In the genomic region with DNA sequence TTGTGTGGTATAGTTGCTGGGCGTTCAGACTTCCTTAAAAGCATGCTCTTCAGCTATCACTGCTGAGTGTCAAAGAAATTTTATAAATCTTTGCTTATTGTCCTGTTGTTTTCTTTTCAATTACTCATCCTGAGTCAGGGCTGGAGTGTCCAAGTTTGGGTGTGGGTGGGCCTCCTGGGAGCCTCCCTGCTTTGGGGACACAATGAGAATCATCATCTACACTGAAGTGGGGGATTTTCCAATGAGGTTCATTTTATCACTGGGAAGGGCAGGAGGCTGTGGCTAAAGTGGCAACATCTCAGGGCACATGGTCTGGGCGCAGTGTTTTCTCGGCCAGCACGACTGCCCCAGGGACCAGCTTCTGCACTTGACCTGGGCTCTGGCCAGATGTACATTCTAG, we compare ENCODE assay signal across 15 cellular contexts. TPM values are rescaled to one million over a fixed set of nuclear protein-coding genes. Genes with fewer than 3 reads are reported as not detected.
A peak's percentile ranks its signal among the peaks of the same experiment; 100 is the strongest.
DNase-seq lines count a peak whose midpoint lies in the region; ATAC-seq and TF ChIP-seq lines count a peak whose summit lies in the region.
"Had no signal": no experiment of that assay in that cellular context is flagged by ENCODE, and none has a peak within 500 bp of the region (broad histone marks: within the 10 kb centered on the region; RNA-seq: fewer than 3 reads in every experiment).

No MANE protein-coding gene starts in this region.

- whole genome bisulfite sequencing in smooth muscle cell (ENCODE audit: low lambda C conversion rate) = 41% methylated on average over 4 of the region's 4 CpGs

- H3K27ac Mint-ChIP-seq in GM23338 (peak overlapping the region; percentile 61), mesothelial cell of epicardium (no peak overlapping the region)
- H3K27ac Mint-ChIP-seq: activated CD4-positive, alpha-beta T cell treated with anti-CD3 and anti-CD28 coated beads, Interleukin-2, amount 10 ng/mL, durations not matched to agents 24 days and 14 days; CD4-positive, alpha-beta T cell; stimulated activated naive CD8-positive, alpha-beta T cell treated with anti-CD3 and anti-CD28 coated beads, Interleukin-15, Interleukin-2, amounts not matched to agents 100 ng/mL and 50 ng/mL, for 24 hours had no signal

- H3K4me1 Mint-ChIP-seq in GM23338 (peaks cover 29% of the 10 kb centered on the region), mesothelial cell of epicardium (peaks cover 22% of the 10 kb centered on the region)
- H3K4me1 Mint-ChIP-seq: activated CD4-positive, alpha-beta T cell treated with anti-CD3 and anti-CD28 coated beads, Interleukin-2, amount 10 ng/mL, durations not matched to agents 24 days and 14 days had no signal

- peaks cover 67% of the 10 kb centered on the region for H3K36me3 ChIP-seq in GM23338 (ENCODE audit: insufficient read depth)
- peaks cover 2% of the 10 kb centered on the region for H3K36me3 ChIP-seq in fibroblast of lung (ENCODE audit: control insufficient read depth, insufficient read depth, low read length)
- no peaks in the 10 kb centered on the region for H3K36me3 ChIP-seq in smooth muscle cell (ENCODE audit: low read depth)

- H3K27me3 Mint-ChIP-seq in GM23338 (ENCODE audit: insufficient read depth, low read depth, poor library complexity) (peaks cover 20% of the 10 kb centered on the region), mesothelial cell of epicardium (ENCODE audit: low read depth) (no peaks in the 10 kb centered on the region)

- no peaks in the 10 kb centered on the region for H3K9me2 ChIP-seq in GM23338 (ENCODE audit: insufficient read depth)

- H3F3A ChIP-seq in GM23338 (replicated peaks; ENCODE audit: low read depth) (peaks cover 42% of the 10 kb centered on the region), smooth muscle cell (ENCODE audit: low read depth) (peaks cover 63% of the 10 kb centered on the region)

- no peaks in the 10 kb centered on the region for H3K9me3 ChIP-seq in fibroblast of lung (ENCODE audit: control insufficient read depth, insufficient read depth, low read depth, low read length)
- no peaks in the 10 kb centered on the region for H3K9me3 ChIP-seq in smooth muscle cell (replicated peaks; ENCODE audit: low read depth)

- H3K4me2 ChIP-seq in GM23338 (no peak overlapping the region), fibroblast of lung (ENCODE audit: extremely low read depth, insufficient read depth, low read length) (no peak overlapping the region), smooth muscle cell (peak overlapping the region; percentile 55)
- H3K4me2 ChIP-seq: KMS-11 had no signal

- H3K79me2 ChIP-seq in GM23338 (replicated peaks; ENCODE audit: insufficient read depth) = peaks cover 19% of the 10 kb centered on the region
- no peaks in the 10 kb centered on the region for H3K79me2 ChIP-seq in fibroblast of lung (ENCODE audit: control insufficient read depth, insufficient read depth, low read length)
- peaks cover 27% of the 10 kb centered on the region for H3K79me2 ChIP-seq in smooth muscle cell (ENCODE audit: low read depth)

- H3K4me3 ChIP-seq in GM23338 (no peak overlapping the region), fibroblast of lung (replicated peaks in 1 of 4; ENCODE audit: control extremely low read depth in 1 of 4, insufficient read depth in 1 of 4, low read depth in 3 of 4, low read length in 4 of 4) (no peak overlapping the region), smooth muscle cell (no peak overlapping the region)

- H3K27me3 ChIP-seq in GM23338 (ENCODE audit: insufficient read depth) (no peaks in the 10 kb centered on the region), fibroblast of lung (ENCODE audit: control insufficient read depth, insufficient read depth, low read length) (no peaks in the 10 kb centered on the region), smooth muscle cell (ENCODE audit: low read depth) (no peaks in the 10 kb centered on the region)

- H3K36me3 Mint-ChIP-seq in GM23338 (ENCODE audit: low read depth) (peaks cover 97% of the 10 kb centered on the region), mesothelial cell of epicardium (peaks cover 8% of the 10 kb centered on the region)

- H3K4me3 Mint-ChIP-seq in GM23338 (no peak overlapping the region), mesothelial cell of epicardium (no peak overlapping the region)
- H3K4me3 Mint-ChIP-seq: activated CD4-positive, alpha-beta T cell treated with anti-CD3 and anti-CD28 coated beads, Interleukin-2, amount 10 ng/mL, durations not matched to agents 24 days and 14 days; CD4-positive, alpha-beta T cell; stimulated activated naive CD8-positive, alpha-beta T cell treated with anti-CD3 and anti-CD28 coated beads, Interleukin-15, Interleukin-2, amounts not matched to agents 100 ng/mL and 50 ng/mL, for 24 hours had no signal

- peaks cover 15% of the 10 kb centered on the region for H3K4me1 ChIP-seq in GM23338 (ENCODE audit: insufficient read depth)
- peaks cover 10% of the 10 kb centered on the region for H3K4me1 ChIP-seq in fibroblast of lung (ENCODE audit: control insufficient read depth, extremely low read depth, insufficient read depth, low read length)
- H3K4me1 ChIP-seq in smooth muscle cell (ENCODE audit: low read depth) = peaks cover 19% of the 10 kb centered on the region

- H2AFZ ChIP-seq in GM23338 (no peak overlapping the region), fibroblast of lung (ENCODE audit: low read length) (no peak overlapping the region), smooth muscle cell (ENCODE audit: low read depth) (no peak overlapping the region)

- H3K9me3 Mint-ChIP-seq in GM23338 (peaks cover 4% of the 10 kb centered on the region; the same call in 2 of the 3 replicates), mesothelial cell of epicardium (no peaks in the 10 kb centered on the region)
- H3K9me3 Mint-ChIP-seq: activated CD4-positive, alpha-beta T cell treated with anti-CD3 and anti-CD28 coated beads, Interleukin-2, amount 10 ng/mL, durations not matched to agents 24 days and 14 days; CD4-positive, alpha-beta T cell; stimulated activated naive CD8-positive, alpha-beta T cell treated with anti-CD3 and anti-CD28 coated beads, Interleukin-15, Interleukin-2, amounts not matched to agents 100 ng/mL and 50 ng/mL, for 24 hours had no signal

- H4K20me1 ChIP-seq in GM23338 (replicated peaks; ENCODE audit: insufficient read depth) (no peaks in the 10 kb centered on the region), fibroblast of lung (ENCODE audit: control insufficient read depth, extremely low read depth, insufficient read depth, low read length) (no peaks in the 10 kb centered on the region), smooth muscle cell (ENCODE audit: low read depth) (peaks cover 6% of the 10 kb centered on the region)

- H3K27ac ChIP-seq in GM23338 (ENCODE audit: low read depth) (peak overlapping the region; percentile 89), fibroblast of lung (ENCODE audit: insufficient read depth, low read length) (no peak overlapping the region), smooth muscle cell (ENCODE audit: low read depth) (peak overlapping the region; percentile 89)
- H3K27ac ChIP-seq: KMS-11 had no signal

- DNase-seq in GM23338 (ENCODE audit: low spot score) (no peak), RPMI7951 (ENCODE audit: low read depth) (peak; percentile 82), fibroblast of lung (ENCODE audit: low read depth in 2 of 2) (peak; percentile 53 to 88), smooth muscle cell (lab: John Stamatoyannopoulos, UW; ENCODE audit: unreplicated experiment) (no peak), hippocampal formation (lab: John Stamatoyannopoulos, UW) (no peak), NCI-H446 treated with DMSO at 0.1 percent for 48 hours (lab: John Stamatoyannopoulos, UW) (no peak), mesothelial cell of epicardium (ENCODE audit: low spot score in 2 of 2, unreplicated experiment in 2 of 2) (no peak)
- DNase-seq: activated CD4-positive, alpha-beta T cell treated with anti-CD3 and anti-CD28 coated beads, Interleukin-2, amount 10 ng/mL, durations not matched to agents 24 days and 14 days; CD4-positive, alpha-beta T cell; NCI-H2081 treated with DMSO at 0.1 percent for 48 hours; NK-92 treated with Interleukin-12 subunit alpha and Interleukin-12 subunit beta, amount 100 ng/mL, for 24 hours; T-helper 1 cell had no signal

- TF ChIP-seq CTCF in GM23338 (conservative IDR thresholded peaks at IDR 0.05; ENCODE audit: low read depth in 2 of 2) (no peak), fibroblast of lung (conservative IDR thresholded peaks at IDR 0.05 in 1 of 2, IDR thresholded peaks at IDR 0.05 in 1 of 2; ENCODE audit: low read depth in 1 of 2, low read length in 2 of 2) (no peak), smooth muscle cell (IDR thresholded peaks at IDR 0.05; ENCODE audit: borderline replicate concordance, insufficient read depth, poor library complexity, severe bottlenecking) (no peak), mesothelial cell of epicardium (IDR thresholded peaks at IDR 0.05; ENCODE audit: unreplicated experiment) (no peak)

- ATAC-seq in GM23338 (no peak), HG03159 (IDR thresholded peaks at IDR 0.05; ENCODE audit: unreplicated experiment) (no peak)

- H3K9ac ChIP-seq in fibroblast of lung (ENCODE audit: insufficient read depth, low read length) (no peak overlapping the region), smooth muscle cell (ENCODE audit: low read depth) (no peak overlapping the region)
- H3K9ac ChIP-seq: KMS-11 had no signal

TF ChIP-seq in GM23338, 12 proteins besides CTCF, POLR2A, EP300 and RAD21 (continues in another document):
- TF ChIP-seq POLR2AphosphoS5 (IDR thresholded peaks at IDR 0.05; ENCODE audit: low read depth) (no peak), NANOG (IDR thresholded peaks at IDR 0.05; ENCODE audit: borderline replicate concordance) (no peak), ZNF331 (CRISPR knock-in tag; IDR thresholded peaks at IDR 0.05; ENCODE audit: low read depth) (no peak), ZNF114 (CRISPR knock-in tag; IDR thresholded peaks at IDR 0.05) (no peak)

RNA-seq across cellular contexts. Expression of gene GFPT2, which starts 19.5 kb away (rescaled TPM):
- 103 and 120 TPM in 2 replicates for total RNA-seq in GM23338 (2014; rRNA removed; shearing (Covaris generic))
- polyA plus RNA-seq in GM23338 (2016; fragmentation: Nextera tagmentation; extraction: Ambion mirVana) = 74.6 and 82.6 TPM in 2 replicates
- total RNA-seq in RPMI7951 (2014; rRNA removed; shearing (Covaris generic)) = 13.9 and 15.8 TPM in 2 replicates
- total RNA-seq in fibroblast of lung = 19.3 and 26.7 TPM in 2 replicates
- 6.1 and 24.7 TPM in 2 replicates for polyA plus RNA-seq in fibroblast of lung
- 4.5 and 19.0 TPM in 2 replicates for polyA plus RNA-seq in fibroblast of lung (2012)
- polyA minus RNA-seq in fibroblast of lung (ENCODE audit: low replicate concordance) = 10.3 and 33.5 TPM in 2 replicates
- 137 and 168 TPM in 2 replicates for total RNA-seq in smooth muscle cell
- polyA plus RNA-seq in smooth muscle cell = 163 and 243 TPM in 2 replicates
- total RNA-seq in mesothelial cell of epicardium = 14.9 to 16.3 TPM (median 15.7 TPM) in 3 replicates

RNA-seq across cellular contexts. Expression of gene MAPK9, which starts 41.8 kb away (rescaled TPM):
- 27.8 and 37.0 TPM in 2 replicates for total RNA-seq in GM23338 (2014; rRNA removed; shearing (Covaris generic))
- polyA plus RNA-seq in GM23338 (2016; fragmentation: Nextera tagmentation; extraction: Ambion mirVana) (13.6 and 16.8 TPM in 2 replicates), fibroblast of lung (36.8 and 43.1 TPM in 2 replicates), smooth muscle cell (34.8 and 36.0 TPM in 2 replicates)
- total RNA-seq in RPMI7951 (2014; rRNA removed; shearing (Covaris generic)) = 18.0 and 19.0 TPM in 2 replicates
- total RNA-seq in fibroblast of lung (24.7 and 27.6 TPM in 2 replicates), smooth muscle cell (40.9 and 43.4 TPM in 2 replicates), mesothelial cell of epicardium (34.8 to 36.9 TPM (median 35.7 TPM) in 3 replicates)
- polyA plus RNA-seq in fibroblast of lung (2012) = 17.3 and 20.8 TPM in 2 replicates
- polyA minus RNA-seq in fibroblast of lung (ENCODE audit: low replicate concordance) = 11.3 and 25.7 TPM in 2 replicates

Comparison
In these comparisons a context has a peak if more than half of its experiments do, and no peak if none do; other contexts are left out.
1. DNase-seq: peak in RPMI7951 (single experiment) and fibroblast of lung (2 of 2); none in GM23338 (single experiment), smooth muscle cell (single experiment), hippocampal formation (0 of 2), NCI-H446 treated with DMSO at 0.1 percent for 48 hours (single experiment) and mesothelial cell of epicardium (0 of 2).